In the genomic region with DNA sequence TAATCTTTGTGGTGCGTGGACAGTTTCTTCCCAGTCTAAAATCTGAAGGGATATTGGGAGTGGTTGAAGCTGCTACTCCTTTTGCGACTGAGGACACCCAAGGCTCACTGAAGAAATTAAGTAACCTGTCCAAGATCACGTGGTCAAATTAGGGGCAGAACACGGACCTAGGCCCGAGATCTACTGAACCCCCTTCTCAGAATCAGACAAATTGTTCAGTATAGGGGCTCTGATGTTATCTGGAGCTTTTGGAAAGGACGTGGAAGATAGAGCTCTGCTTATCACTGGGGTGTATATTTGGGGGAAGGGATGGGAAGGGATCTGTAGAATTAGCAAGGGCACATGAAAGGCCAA, we compare ENCODE assay signal across 7 cellular contexts. TPM values are rescaled to one million over a fixed set of nuclear protein-coding genes. Genes with fewer than 3 reads are reported as not detected.
DNase-seq lines count a peak whose midpoint lies in the region; ATAC-seq and TF ChIP-seq lines count a peak whose summit lies in the region.

No MANE protein-coding gene starts in this region.

- RAD21 ChIA-PET in HCT116 (lab: Charles Lee; ENCODE audit: low non-redundant PET in 1 of 2, low total read pairs in 2 of 2, uncharacterized antibody in 2 of 2, unreplicated experiment in 2 of 2): interaction anchor here in 1 of 2 experiments (0.7 kb wide), 1 partner anchor 282 kb away, joined by 3 read pairs; no protein-coding TSS in a partner anchor

- peak overlapping the region; percentile 89 for H3K4me2 ChIP-seq in HCT116 (ENCODE audit: low read length)

- POLR2A ChIA-PET in HCT116 (lab: Charles Lee): interaction anchor here (1.0 kb wide), 1 partner anchor 231 kb away, joined by 4 read pairs; no protein-coding TSS in a partner anchor
- POLR2A ChIA-PET in activated B cell treated with CpG ODN at 0.5 μM for 24 hours (lab: Charles Lee): interaction anchor here (0.6 to 2.3 kb wide), 4 partner anchors 8 to 87 kb away, joined by 3 to 8 read pairs (median 4); no protein-coding TSS in a partner anchor

- peak overlapping the region; percentile 79 for H2AFZ ChIP-seq in HCT116 (ENCODE audit: low read depth, low read length, poor library complexity, severe bottlenecking)

- H3K27me3 Mint-ChIP-seq in activated B cell treated with CpG ODN at 0.5 μM for 24 hours: no peaks in the 10 kb centered on the region
- H3K27me3 Mint-ChIP-seq in stimulated activated naive B cell treated with anti-CD40 and anti-IgM and Interleukin-4, amounts not matched to agents 10 μg/mL and 1 μg/mL and 100 μg/mL, for 72 hours: no peaks in the 10 kb centered on the region

- no peak for DNase-seq in HCT116 (ENCODE audit: low read depth, low spot score)
- DNase-seq in activated B cell treated with CpG ODN at 0.5 μM for 24 hours: no peak
- DNase-seq in right cardiac atrium: no peak
- no peak for DNase-seq in stimulated activated naive B cell treated with anti-CD40 and anti-IgM and Interleukin-4, amounts not matched to agents 10 μg/mL and 1 μg/mL and 100 μg/mL, for 72 hours
- DNase-seq in mesenteric fat pad (ENCODE audit: low spot score): no peak

- peak overlapping the region; percentile 91 for H3K27ac Mint-ChIP-seq in activated B cell treated with CpG ODN at 0.5 μM for 24 hours
- peak overlapping the region; percentile 99 for H3K27ac Mint-ChIP-seq in stimulated activated naive B cell treated with anti-CD40 and anti-IgM and Interleukin-4, amounts not matched to agents 10 μg/mL and 1 μg/mL and 100 μg/mL, for 72 hours

- peak; percentile 50 for ATAC-seq in HCT116
- ATAC-seq in activated B cell treated with CpG ODN at 0.5 μM for 24 hours (ENCODE audit: low read depth): no peak
- ATAC-seq in right cardiac atrium: no peak
- peak in 1 of 2 donors; percentile 5 for ATAC-seq in stimulated activated naive B cell treated with anti-CD40 and anti-IgM and Interleukin-4, amounts not matched to agents 10 μg/mL and 1 μg/mL and 100 μg/mL, for 72 hours (replicated peaks)
- no peak for ATAC-seq in HG03378 (IDR thresholded peaks at IDR 0.05; ENCODE audit: unreplicated experiment)
- no peak for ATAC-seq in HG03039 (IDR thresholded peaks at IDR 0.05; ENCODE audit: unreplicated experiment)

- peaks cover 31% of the 10 kb centered on the region for H3K79me2 ChIP-seq in HCT116 (ENCODE audit: insufficient read depth, low read length)

- 6% methylated on average over 6 of the region's 6 CpGs for WGBS in right cardiac atrium

- H3K9me2 ChIP-seq in HCT116 (ENCODE audit: insufficient read depth): no peaks in the 10 kb centered on the region

- intact Hi-C loops in HCT116 (cut with micrococcal nuclease): loop anchor here (5.0 kb wide), 1 partner anchor 317 kb away; no protein-coding TSS in a partner anchor
- intact Hi-C loops in activated B cell treated with CpG ODN at 0.5 μM for 24 hours (cut with micrococcal nuclease): loop anchor here (1.0 to 10.0 kb wide), 3 partner anchors 316 to 1593 kb away; partner anchors contain the start of genes SMPD3 and ST3GAL2
- intact Hi-C loops in right cardiac atrium (cut with DNase I): loop anchor here in 1 of 4 donors (10.0 kb wide), 1 partner anchor 309 kb away; the partner anchor contains the start of gene ZFP90

- H3K4me3 ChIP-seq in HCT116 (replicated peaks in 1 of 2; ENCODE audit: low read depth in 1 of 2, low read length in 2 of 2) (peak overlapping the region; percentile 88 to 97), right cardiac atrium (ENCODE audit: low read length) (peak overlapping the region; percentile 98)

- CTCF ChIA-PET in HCT116 (lab: Charles Lee): interaction anchor here (1.0 to 1.8 kb wide), 2 partner anchors 253 to 316 kb away, joined by 5 to 8 read pairs; no protein-coding TSS in a partner anchor
- CTCF ChIA-PET in activated B cell treated with CpG ODN at 0.5 μM for 24 hours (lab: Charles Lee): interaction anchor here (1.2 to 2.0 kb wide), 3 partner anchors 44 to 314 kb away, joined by 4 read pairs; no protein-coding TSS in a partner anchor

- no peak for TF ChIP-seq RAD21 in HCT116 (IDR thresholded peaks at IDR 0.05; ENCODE audit: low read depth)

- peaks cover 11% of the 10 kb centered on the region for H3K36me3 Mint-ChIP-seq in activated B cell treated with CpG ODN at 0.5 μM for 24 hours (ENCODE audit: low read depth)
- peaks cover 2 to 4% of the 10 kb centered on the region in 2 donors for H3K36me3 Mint-ChIP-seq in stimulated activated naive B cell treated with anti-CD40 and anti-IgM and Interleukin-4, amounts not matched to agents 10 μg/mL and 1 μg/mL and 100 μg/mL, for 72 hours

- no peaks in the 10 kb centered on the region for H3K36me3 ChIP-seq in HCT116 (ENCODE audit: control insufficient read depth in 1 of 2, insufficient read depth in 2 of 2, low read length in 2 of 2)

- H3K4me3 Mint-ChIP-seq in activated B cell treated with CpG ODN at 0.5 μM for 24 hours: peak overlapping the region; percentile 93
- H3K4me3 Mint-ChIP-seq in stimulated activated naive B cell treated with anti-CD40 and anti-IgM and Interleukin-4, amounts not matched to agents 10 μg/mL and 1 μg/mL and 100 μg/mL, for 72 hours: peak overlapping the region; percentile 90 to 97

- TF ChIP-seq CTCF in HCT116 (IDR thresholded peaks at IDR 0.05 in 2 of 3, conservative IDR thresholded peaks at IDR 0.05 in 1 of 3; ENCODE audit: borderline replicate concordance in 1 of 3, insufficient read depth in 1 of 3, low read depth in 2 of 3, low read length in 2 of 3): no peak
- no peak for TF ChIP-seq CTCF in activated B cell treated with CpG ODN at 0.5 μM for 24 hours (IDR thresholded peaks at IDR 0.05)

- H3K27ac ChIP-seq in HCT116 (ENCODE audit: low read depth, low read length) (peak overlapping the region; percentile 67), right cardiac atrium (ENCODE audit: low read length) (peak overlapping the region; percentile 91)

- BruUV-seq in HCT116 (replicated peaks; lab: Mats Ljungman, UMichigan): no TSS peak

- no peaks in the 10 kb centered on the region for H3K27me3 ChIP-seq in HCT116 (ENCODE audit: insufficient read depth, low read length)
- H3K27me3 ChIP-seq in right cardiac atrium (ENCODE audit: control insufficient read depth, insufficient read depth): no peaks in the 10 kb centered on the region

- H3K9me3 Mint-ChIP-seq in activated B cell treated with CpG ODN at 0.5 μM for 24 hours: no peaks in the 10 kb centered on the region
- H3K9me3 Mint-ChIP-seq in stimulated activated naive B cell treated with anti-CD40 and anti-IgM and Interleukin-4, amounts not matched to agents 10 μg/mL and 1 μg/mL and 100 μg/mL, for 72 hours: no peaks in the 10 kb centered on the region

- no peaks in the 10 kb centered on the region for H3K9me3 ChIP-seq in HCT116 (ENCODE audit: control insufficient read depth in 1 of 2, insufficient read depth in 1 of 2, low read depth in 1 of 2, low read length in 2 of 2)
- no peaks in the 10 kb centered on the region for H3K9me3 ChIP-seq in right cardiac atrium (ENCODE audit: control insufficient read depth, low read length)

- TF ChIP-seq POLR2A in HCT116 (IDR thresholded peaks at IDR 0.05; ENCODE audit: borderline replicate concordance, extremely low read depth, insufficient read depth, insufficient read length): no peak

- H3K9ac ChIP-seq in HCT116 (ENCODE audit: low read length): peak overlapping the region; percentile 94

- H3K4me1 ChIP-seq in HCT116 (ENCODE audit: control insufficient read depth in 1 of 2, insufficient read depth in 2 of 2, low read length in 2 of 2) (peaks cover 2 to 12% of the 10 kb centered on the region in 2 experiments; a peak in 3 of 4 replicates), right cardiac atrium (ENCODE audit: control insufficient read depth, insufficient read depth, low read length) (no peaks in the 10 kb centered on the region)

- H3K4me1 Mint-ChIP-seq in activated B cell treated with CpG ODN at 0.5 μM for 24 hours: peaks cover 22% of the 10 kb centered on the region
- peaks cover 16 to 25% of the 10 kb centered on the region in 2 donors for H3K4me1 Mint-ChIP-seq in stimulated activated naive B cell treated with anti-CD40 and anti-IgM and Interleukin-4, amounts not matched to agents 10 μg/mL and 1 μg/mL and 100 μg/mL, for 72 hours

- H4K20me1 ChIP-seq in HCT116 (ENCODE audit: insufficient read depth): no peaks in the 10 kb centered on the region

TF ChIP-seq in HCT116, 20 proteins besides CTCF, POLR2A, EP300 and RAD21 (continues in another document):
- TF ChIP-seq ZNF274 (IDR thresholded peaks at IDR 0.05; ENCODE audit: low read depth, low read length) (no peak), SIN3A (IDR thresholded peaks at IDR 0.05; ENCODE audit: low read depth) (0 out of 2 replicates have a peak, but pooled peaks have one; percentile 1), SRF (IDR thresholded peaks at IDR 0.05; ENCODE audit: low read depth) (no peak), MAX (IDR thresholded peaks at IDR 0.05) (no peak; the same call in 1 of the 2 replicates), TCF7L2 (IDR thresholded peaks at IDR 0.05; ENCODE audit: borderline replicate concordance, extremely low read depth, insufficient read depth, insufficient read length) (no peak)

RNA-seq across cellular contexts. Expression of gene TANGO6, which starts 0.9 kb away (rescaled TPM):
- 16.4 TPM for total RNA-seq in HCT116 (2021; ENCODE audit: unreplicated experiment)
- 8.7 and 11.9 TPM in 2 replicates for polyA plus RNA-seq in HCT116 (2012)
- 32.1 and 39.4 TPM in 2 replicates for total RNA-seq in activated B cell treated with CpG ODN at 0.5 μM for 24 hours
- total RNA-seq in right cardiac atrium: 10 to 100 TPM in 2 of 4 donors, 1 to 10 TPM in 2; 8.8 to 11.5 (median 10.0) TPM
- polyA plus RNA-seq in right cardiac atrium: 2.1 TPM
- total RNA-seq in mesenteric fat pad: 23.0 TPM
